In genomic region chr16:85004587-85005205, GRCh38 we compare ENCODE assay signal across 8 cellular contexts. TPM values are rescaled to one million over a fixed set of nuclear protein-coding genes. Genes with fewer than 3 reads are reported as not detected.
A peak's percentile ranks its signal among the peaks of the same experiment; 100 is the strongest.
DNase-seq lines count a peak whose midpoint lies in the region; ATAC-seq and TF ChIP-seq lines count a peak whose summit lies in the region.

No MANE protein-coding gene starts in this region.

- no peak for TF ChIP-seq CTCF in HEK293 (tag by site-specific recombination; IDR thresholded peaks at IDR 0.05)
- TF ChIP-seq CTCF in brain (conservative IDR thresholded peaks at IDR 0.05): no peak
- TF ChIP-seq CTCF in testis (IDR thresholded peaks at IDR 0.05): no peak

- CTCF ChIA-PET in HEK293 (lab: Yijun Ruan, JAX): interaction anchor here (0.6 to 1.8 kb wide), 4 partner anchors 22 to 266 kb away, joined by 3 to 11 read pairs (median 3); no protein-coding TSS in a partner anchor

- intact Hi-C loops in testis (cut with DNase I; ENCODE audit: low total_unique reads): no loop called here

- peaks cover 0 to 6% of the 10 kb centered on the region in 2 experiments; a peak in 2 of 3 replicates for H3K36me3 ChIP-seq in HEK293 (ENCODE audit: control insufficient read depth in 2 of 2, insufficient read depth in 1 of 2, low read length in 2 of 2)
- H3K36me3 ChIP-seq in testis (ENCODE audit: low read depth, missing control alignments): no peaks in the 10 kb centered on the region

- no peaks in the 10 kb centered on the region for H3K9me3 Mint-ChIP-seq in brain

- 67 to 73% methylated on average over 10 of the region's 10 CpGs for WGBS in testis, 2 donors

- H3K4me3 ChIP-seq in HEK293 (ENCODE audit: low read depth, low read length): no peak overlapping the region
- no peak overlapping the region for H3K4me3 ChIP-seq in testis

- TF ChIP-seq POLR2A in testis (IDR thresholded peaks at IDR 0.05): no peak

- peak overlapping the region; percentile 5 to 85 (median 75) for H3K27ac Mint-ChIP-seq in brain

- peak overlapping the region in 3 of 5 experiments; percentile 60 to 67 (median 64) for H3K4me3 Mint-ChIP-seq in brain

- no peaks in the 10 kb centered on the region for H3K9me3 ChIP-seq in HEK293 (ENCODE audit: control insufficient read depth, insufficient read depth, low read depth, low read length)
- H3K9me3 ChIP-seq in testis: no peaks in the 10 kb centered on the region

- peak; percentile 93 for DNase-seq in iris pigment epithelial cell (ENCODE audit: low read depth)
- no peak for DNase-seq in testis
- DNase-seq in NCI-H524 treated with DMSO at 0.1 percent for 48 hours (lab: John Stamatoyannopoulos, UW): no peak
- DNase-seq in SW480 (ENCODE audit: low spot score): no peak
- no peak for DNase-seq in iPS-NIHi11 (ENCODE audit: low spot score)

- peaks cover 3% of the 10 kb centered on the region for H3K27me3 Mint-ChIP-seq in brain

- peaks cover 76% of the 10 kb centered on the region for H3K4me1 Mint-ChIP-seq in brain

- POLR2A ChIA-PET in HEK293 (lab: Yijun Ruan, JAX): interaction anchor here (0.6 kb wide), 1 partner anchor 26 kb away, joined by 3 read pairs; no protein-coding TSS in a partner anchor

- H3K4me1 ChIP-seq in HEK293 (ENCODE audit: control insufficient read depth, insufficient read depth, low read length) (peaks cover 12% of the 10 kb centered on the region; the same call in 1 of the 2 replicates), testis (peaks cover 23% of the 10 kb centered on the region)

- H3K27ac ChIP-seq in HEK293 (ENCODE audit: extremely low read depth, low read depth, low read length) (no peak overlapping the region), testis (peak overlapping the region; percentile 15 to 78)

- ATAC-seq in HG03460 (IDR thresholded peaks at IDR 0.05; ENCODE audit: unreplicated experiment): no peak

- H3K36me3 Mint-ChIP-seq in brain: peaks cover 16% of the 10 kb centered on the region

- no peaks in the 10 kb centered on the region for H3K27me3 ChIP-seq in testis

TF ChIP-seq in HEK293, 187 proteins besides CTCF, POLR2A, EP300 and RAD21:
- TF ChIP-seq KLF1 (tag by site-specific recombination; IDR thresholded peaks at IDR 0.05) (no peak), ZNF792 (tag by site-specific recombination; IDR thresholded peaks at IDR 0.05) (no peak), HOXD13 (CRISPR knock-in tag; IDR thresholded peaks at IDR 0.05; ENCODE audit: borderline replicate concordance) (no peak), ZNF600 (tag by site-specific recombination; IDR thresholded peaks at IDR 0.05) (peak; percentile 55; the same call in 1 of the 2 replicates), TCF7L2 (IDR thresholded peaks at IDR 0.05; ENCODE audit: borderline replicate concordance, low read depth, low read length) (no peak), ZNF211 (tag by site-specific recombination; IDR thresholded peaks at IDR 0.05; ENCODE audit: low read depth) (no peak), ZNF221 (tag by site-specific recombination; IDR thresholded peaks at IDR 0.05; ENCODE audit: borderline replicate concordance) (no peak), ZNF37A (tag by site-specific recombination; IDR thresholded peaks at IDR 0.05) (no peak), GLIS1 (tag by site-specific recombination; IDR thresholded peaks at IDR 0.05) (peak; percentile 10; the same call in 1 of the 2 replicates), SP7 (tag by site-specific recombination; IDR thresholded peaks at IDR 0.05) (no peak), GLI4 (tag by site-specific recombination; IDR thresholded peaks at IDR 0.05) (no peak), ZBTB7A (tag by site-specific recombination; IDR thresholded peaks at IDR 0.05; ENCODE audit: low read depth) (no peak), GFI1B (tag by site-specific recombination; IDR thresholded peaks at IDR 0.05) (no peak), PRDM1 (tag by site-specific recombination; IDR thresholded peaks at IDR 0.05) (0 out of 2 replicates have a peak, but pooled peaks have one; percentile 9)

RNA-seq across cellular contexts. Expression of gene ZDHHC7, which starts 6.6 kb away (rescaled TPM):
- polyA plus RNA-seq in brain (ENCODE audit: insufficient read depth, low read depth, low replicate concordance): 18.0 TPM
- total RNA-seq in testis: 10 to 100 TPM; 35.0 to 42.7 TPM
- polyA plus RNA-seq in testis (ENCODE audit: insufficient read depth, low read depth, low replicate concordance): 29.4 TPM

RNA-seq across cellular contexts. Expression of gene KIAA0513, which starts 22.9 kb away (rescaled TPM):
- polyA plus RNA-seq in brain (ENCODE audit: insufficient read depth, low read depth, low replicate concordance): 18.2 TPM
- total RNA-seq in testis: 10 to 100 TPM; 18.4 to 18.7 TPM
- polyA plus RNA-seq in testis (ENCODE audit: insufficient read depth, low read depth, low replicate concordance): 9.8 TPM
